Comparison of ENCODE assay signal across 20 cellular contexts in genomic region chr21:37057614-37058013, GRCh38. TPM values are rescaled to one million over a fixed set of nuclear protein-coding genes. Genes with fewer than 3 reads are reported as not detected.
DNase-seq lines count a peak whose midpoint lies in the region; ATAC-seq and TF ChIP-seq lines count a peak whose summit lies in the region.
"Had no signal": no experiment of that assay in that cellular context is flagged by ENCODE, and none has a peak within 500 bp of the region (broad histone marks: within the 10 kb centered on the region; RNA-seq: fewer than 3 reads in every experiment).

No MANE protein-coding gene starts in this region.

- H4K91ac ChIP-seq in mesenchymal stem cell (ENCODE audit: low read length): peak overlapping the region; percentile 5

- H3K23ac ChIP-seq in mesenchymal stem cell (ENCODE audit: low read length in 2 of 2): no peak overlapping the region

- no peaks in the 10 kb centered on the region for H3K9me3 ChIP-seq in mesenchymal stem cell (ENCODE audit: control insufficient read depth, low read length)
- no peaks in the 10 kb centered on the region for H3K9me3 ChIP-seq in upper lobe of right lung
- H3K9me3 ChIP-seq: A549 had no signal

- WGBS in mesenchymal stem cell: 98% methylated on average over 7 of the region's 7 CpGs

- no peak overlapping the region for H3K4me3 ChIP-seq in mesenchymal stem cell (ENCODE audit: insufficient read depth in 1 of 2, low read depth in 1 of 2, low read length in 2 of 2)
- no peak overlapping the region for H3K4me3 ChIP-seq in upper lobe of right lung
- H3K4me3 ChIP-seq: A549, GM12878 had no signal

- peaks cover 9% of the 10 kb centered on the region for H3K4me1 ChIP-seq in mesenchymal stem cell (ENCODE audit: control insufficient read depth, insufficient read depth, low read depth, low read length)
- no peaks in the 10 kb centered on the region for H3K4me1 ChIP-seq in upper lobe of right lung

- no peak overlapping the region for H3K18ac ChIP-seq in mesenchymal stem cell (ENCODE audit: low read depth in 1 of 2, low read length in 2 of 2)

- H3K36me3 ChIP-seq in mesenchymal stem cell (ENCODE audit: control insufficient read depth in 1 of 2, insufficient read depth in 2 of 2, low read depth in 1 of 2, low read length in 2 of 2): no peaks in the 10 kb centered on the region
- H3K36me3 ChIP-seq in upper lobe of right lung: no peaks in the 10 kb centered on the region

- H3K27me3 ChIP-seq in mesenchymal stem cell (ENCODE audit: control insufficient read depth in 1 of 2, insufficient read depth in 1 of 2, low read length in 2 of 2) (no peaks in the 10 kb centered on the region), upper lobe of right lung (no peaks in the 10 kb centered on the region)

- H3K36me3 Mint-ChIP-seq in osteocyte (ENCODE audit: unreplicated experiment) (no peaks in the 10 kb centered on the region), natural killer cell (no peaks in the 10 kb centered on the region)
- H3K36me3 Mint-ChIP-seq in activated naive CD8-positive, alpha-beta T cell treated with anti-CD3 and anti-CD28 coated beads, Interleukin-2, amount 50 U/mL, for 24 hours (ENCODE audit: low read depth): no peaks in the 10 kb centered on the region
- H3K36me3 Mint-ChIP-seq: CD8-positive, alpha-beta T cell had no signal

- H3K27ac ChIP-seq in caudate nucleus (ENCODE audit: low read depth, low read length): peak overlapping the region; percentile 56
- H3K27ac ChIP-seq in mesenchymal stem cell (ENCODE audit: low read length, poor library complexity, severe bottlenecking): no peak overlapping the region
- H3K27ac ChIP-seq in upper lobe of right lung: no peak overlapping the region
- H3K27ac ChIP-seq: 22Rv1, A549 had no signal

- H2AK5ac ChIP-seq in mesenchymal stem cell (ENCODE audit: low read length, severe bottlenecking): no peak overlapping the region

- no peaks in the 10 kb centered on the region for H3K79me1 ChIP-seq in mesenchymal stem cell (replicated peaks; ENCODE audit: low read length, poor library complexity, severe bottlenecking)

- DNase-seq in NCI-H82 (lab: John Stamatoyannopoulos, UW) (peak; percentile 35), NCI-H82 treated with DMSO at 0.1 percent for 48 hours (lab: John Stamatoyannopoulos, UW; ENCODE audit: unreplicated experiment) (no peak), caudate nucleus (lab: John Stamatoyannopoulos, UW) (no peak), mesenchymal stem cell (no peak), upper lobe of right lung (peak; percentile 26), osteocyte (ENCODE audit: extremely low spot score, unreplicated experiment) (no peak), natural killer cell (no peak)
- DNase-seq in activated naive CD8-positive, alpha-beta T cell treated with anti-CD3 and anti-CD28 coated beads, Interleukin-2, amount 50 U/mL, for 24 hours: no peak
- DNase-seq: Calu3; CD8-positive, alpha-beta T cell; DMS 273 treated with DMSO at 0.1 percent for 48 hours; DMS53; DND-41; EL; H9 had no signal

- intact Hi-C loops in upper lobe of right lung (cut with DNase I): no loop called here
- intact Hi-C loops in natural killer cell (cut with micrococcal nuclease): no loop called here

- H2BK120ac ChIP-seq in mesenchymal stem cell (ENCODE audit: low read depth, low read length): no peak overlapping the region

- no peak overlapping the region for H3K4ac ChIP-seq in mesenchymal stem cell (ENCODE audit: low read depth in 1 of 2, low read length in 2 of 2)

- no peak overlapping the region for H2BK15ac ChIP-seq in mesenchymal stem cell (ENCODE audit: low read depth, poor library complexity, severe bottlenecking)

- TF ChIP-seq CTCF in upper lobe of right lung (IDR thresholded peaks at IDR 0.05): no peak
- no peak for TF ChIP-seq CTCF in osteocyte (IDR thresholded peaks at IDR 0.05)
- TF ChIP-seq CTCF in natural killer cell (IDR thresholded peaks at IDR 0.05): no peak

- ATAC-seq in upper lobe of right lung: no peak
- ATAC-seq in natural killer cell: no peak
- ATAC-seq in activated naive CD8-positive, alpha-beta T cell treated with anti-CD3 and anti-CD28 coated beads, Interleukin-2, amount 50 U/mL, for 24 hours: no peak
- ATAC-seq: A549; CD8-positive, alpha-beta T cell; GM12878 had no signal

- H3K4me1 Mint-ChIP-seq in osteocyte (ENCODE audit: unreplicated experiment) (peaks cover 31% of the 10 kb centered on the region), natural killer cell (no peaks in the 10 kb centered on the region)
- H3K4me1 Mint-ChIP-seq in activated naive CD8-positive, alpha-beta T cell treated with anti-CD3 and anti-CD28 coated beads, Interleukin-2, amount 50 U/mL, for 24 hours: peaks cover 11% of the 10 kb centered on the region

- H3K14ac ChIP-seq in mesenchymal stem cell (ENCODE audit: low read length in 2 of 2): no peak overlapping the region

- H3K9me3 Mint-ChIP-seq in osteocyte (ENCODE audit: unreplicated experiment): no peaks in the 10 kb centered on the region
- no peaks in the 10 kb centered on the region for H3K9me3 Mint-ChIP-seq in natural killer cell
- H3K9me3 Mint-ChIP-seq in activated naive CD8-positive, alpha-beta T cell treated with anti-CD3 and anti-CD28 coated beads, Interleukin-2, amount 50 U/mL, for 24 hours: no peaks in the 10 kb centered on the region
- H3K9me3 Mint-ChIP-seq: CD8-positive, alpha-beta T cell had no signal

- H3K4me3 Mint-ChIP-seq in osteocyte (ENCODE audit: unreplicated experiment) (no peak overlapping the region), natural killer cell (no peak overlapping the region)
- no peak overlapping the region for H3K4me3 Mint-ChIP-seq in activated naive CD8-positive, alpha-beta T cell treated with anti-CD3 and anti-CD28 coated beads, Interleukin-2, amount 50 U/mL, for 24 hours
- H3K4me3 Mint-ChIP-seq: CD8-positive, alpha-beta T cell; H9; IgD-negative memory B cell had no signal

- no peak overlapping the region for H3K4me2 ChIP-seq in mesenchymal stem cell (ENCODE audit: low read length, poor library complexity, severe bottlenecking)
- H3K4me2 ChIP-seq: A549 had no signal

- no peak overlapping the region for H3K27ac Mint-ChIP-seq in osteocyte (ENCODE audit: unreplicated experiment)
- H3K27ac Mint-ChIP-seq in natural killer cell: no peak overlapping the region
- H3K27ac Mint-ChIP-seq in activated naive CD8-positive, alpha-beta T cell treated with anti-CD3 and anti-CD28 coated beads, Interleukin-2, amount 50 U/mL, for 24 hours: no peak overlapping the region
- H3K27ac Mint-ChIP-seq: CD8-positive, alpha-beta T cell; H9; IgD-negative memory B cell had no signal

- peak overlapping the region in 1 of 2 experiments; percentile 59 for H2BK12ac ChIP-seq in mesenchymal stem cell (ENCODE audit: low read length in 2 of 2)

- H2AFZ ChIP-seq in mesenchymal stem cell (ENCODE audit: low read depth, low read length): no peak overlapping the region

- H4K8ac ChIP-seq in mesenchymal stem cell (ENCODE audit: low read length): no peak overlapping the region

- H3K27me3 Mint-ChIP-seq in osteocyte (ENCODE audit: unreplicated experiment) (peaks cover 6% of the 10 kb centered on the region), natural killer cell (ENCODE audit: low read depth in 2 of 2) (peaks cover 7% of the 10 kb centered on the region in 2 donors)
- no peaks in the 10 kb centered on the region for H3K27me3 Mint-ChIP-seq in activated naive CD8-positive, alpha-beta T cell treated with anti-CD3 and anti-CD28 coated beads, Interleukin-2, amount 50 U/mL, for 24 hours
- H3K27me3 Mint-ChIP-seq: IgD-negative memory B cell had no signal

- no peak overlapping the region for H3K9ac ChIP-seq in mesenchymal stem cell (ENCODE audit: low read length)

- H2BK5ac ChIP-seq in mesenchymal stem cell (ENCODE audit: low read depth, low read length, poor library complexity, severe bottlenecking): no peak overlapping the region

RNA-seq across cellular contexts. Expression of gene PIGP, which starts 15.3 kb away (rescaled TPM):
- 19.3 TPM for polyA plus RNA-seq in mesenchymal stem cell (2013, experiment 1 of 2)
- polyA plus RNA-seq in mesenchymal stem cell (2013, experiment 2 of 2): 20.5 TPM
- 28.3 TPM for total RNA-seq in upper lobe of right lung
- total RNA-seq in osteocyte: 16.0 and 19.7 TPM in 2 replicates
- total RNA-seq in natural killer cell: 10 to 100 TPM in 1 of 3 donors, 1 to 10 TPM in 2; 6.5 to 10.4 (median 8.5) TPM

RNA-seq across cellular contexts. Expression of gene TTC3, which starts 15.4 kb away (rescaled TPM):
- 144 TPM for polyA plus RNA-seq in mesenchymal stem cell (2013, experiment 1 of 2)
- polyA plus RNA-seq in mesenchymal stem cell (2013, experiment 2 of 2): 137 TPM
- total RNA-seq in upper lobe of right lung: 99.0 TPM
- 242 and 252 TPM in 2 replicates for total RNA-seq in osteocyte
- total RNA-seq in natural killer cell: 10 to 100 TPM; 83.1 to 97.4 (median 88.3) TPM

RNA-seq across cellular contexts. Expression of gene RIPPLY3, which starts 51.1 kb away (rescaled TPM):
- 0.03 TPM for polyA plus RNA-seq in mesenchymal stem cell (2013, experiment 1 of 2)
- polyA plus RNA-seq in mesenchymal stem cell (2013, experiment 2 of 2): 0.05 TPM
- total RNA-seq in upper lobe of right lung: not detected
- 0.21 and 0.27 TPM in 2 replicates for total RNA-seq in osteocyte
- total RNA-seq in natural killer cell: not detected
- total RNA-seq: CD8-positive, alpha-beta T cell; G401; GM12878 had no signal
- polyA plus RNA-seq: GM12878, IgD-negative memory B cell had no signal

Comparison
In these comparisons a context has a peak if more than half of its experiments do, and no peak if none do; other contexts are left out.
1. DNase-seq: peak in NCI-H82 (single experiment) and upper lobe of right lung (single experiment); none in NCI-H82 treated with DMSO at 0.1 percent for 48 hours (single experiment), caudate nucleus (0 of 61), mesenchymal stem cell (single experiment), osteocyte (single experiment), natural killer cell (single experiment) and activated naive CD8-positive, alpha-beta T cell treated with anti-CD3 and anti-CD28 coated beads, Interleukin-2, amount 50 U/mL, for 24 hours (single experiment).